ENCODE assay signal across 8 cellular contexts in genomic region chr9:113516840-113517577, GRCh38. TPM values are rescaled to one million over a fixed set of nuclear protein-coding genes. Genes with fewer than 3 reads are reported as not detected.
DNase-seq lines count a peak whose midpoint lies in the region; ATAC-seq and TF ChIP-seq lines count a peak whose summit lies in the region.

No MANE protein-coding gene starts in this region.

- TF ChIP-seq POLR2A in transverse colon (IDR thresholded peaks at IDR 0.05): no peak

- no peaks in the 10 kb centered on the region for H3K27me3 ChIP-seq in Loucy (ENCODE audit: insufficient read depth, low read length, poor library complexity, severe bottlenecking)
- H3K27me3 ChIP-seq in transverse colon: no peaks in the 10 kb centered on the region

- no peak overlapping the region; the same call in 1 of the 2 replicates for H2AFZ ChIP-seq in Loucy (ENCODE audit: low read length)

- intact Hi-C loops in transverse colon (cut with DNase I; ENCODE audit: low total_unique reads): no loop called here

- H3K4me1 ChIP-seq in Loucy (ENCODE audit: insufficient read depth, low read length, poor library complexity, severe bottlenecking) (peaks cover 64% of the 10 kb centered on the region), transverse colon (peaks cover 9 to 97% (median 48%) of the 10 kb centered on the region in 4 donors)

- no peaks in the 10 kb centered on the region for H3K36me3 ChIP-seq in Loucy (ENCODE audit: insufficient read depth, low read length)
- no peaks in the 10 kb centered on the region for H3K36me3 ChIP-seq in transverse colon

- DNase-seq in EH (ENCODE audit: low read depth): peak; percentile 66
- peak; percentile 40 for DNase-seq in activated T-cell treated with anti-CD3 and anti-CD28 coated beads for 1 hour (ENCODE audit: low read depth)
- peak; percentile 13 for DNase-seq in mucosa of gallbladder (ENCODE audit: low spot score)
- DNase-seq in transverse colon: peak; percentile 63
- DNase-seq in NCI-H1417 treated with DMSO at 0.1 percent for 48 hours (lab: John Stamatoyannopoulos, UW): no peak
- no peak for DNase-seq in medulla oblongata (ENCODE audit: extremely low spot score)

- no peaks in the 10 kb centered on the region for H4K20me1 ChIP-seq in Loucy (ENCODE audit: insufficient read depth, low read length, poor library complexity, severe bottlenecking)

- peak; percentile 93 for ATAC-seq in GM21528 (IDR thresholded peaks at IDR 0.05; ENCODE audit: low FRiP score, unreplicated experiment)

- in situ Hi-C loops in transverse colon (cut with MboI; ENCODE audit: low pct_ligation_motif_present in 1 of 4, low pct_unique_long_range_greater_than_20kb in 1 of 4, low sequenced_read_pairs in 3 of 4): no loop called here

- H3K9ac ChIP-seq in Loucy (ENCODE audit: low read depth, low read length, poor library complexity, severe bottlenecking): peak overlapping the region; percentile 73

- H3K4me2 ChIP-seq in Loucy (ENCODE audit: low read depth, low read length, poor library complexity, severe bottlenecking): peak overlapping the region; percentile 94

- H3K27ac ChIP-seq in transverse colon: peak overlapping the region; percentile 85 to 92 (median 86)

- H3K79me2 ChIP-seq in Loucy (ENCODE audit: insufficient read depth, low read length): peaks cover 28% of the 10 kb centered on the region; the same call in 1 of the 2 replicates

- 17 to 73% methylated on average over 1 to 8 of the region's 8 CpGs for WGBS in transverse colon (ENCODE audit: low coverage in 1 of 2), 2 donors

- H3K4me3 ChIP-seq in Loucy (ENCODE audit: low read length, poor library complexity, severe bottlenecking): peak overlapping the region; percentile 71
- H3K4me3 ChIP-seq in transverse colon: peak overlapping the region in 1 of 4 donors; percentile 14

- TF ChIP-seq CTCF in Loucy (conservative IDR thresholded peaks at IDR 0.05; ENCODE audit: low read length): no peak
- TF ChIP-seq CTCF in transverse colon (IDR thresholded peaks at IDR 0.05): no peak

- TF ChIP-seq EP300 in transverse colon (IDR thresholded peaks at IDR 0.05; ENCODE audit: low read depth): no peak

- no peaks in the 10 kb centered on the region; the same call in 1 of the 2 replicates for H3F3A ChIP-seq in Loucy (ENCODE audit: low read depth)

- H3K9me3 ChIP-seq in Loucy (ENCODE audit: insufficient read depth, low read depth, low read length) (no peaks in the 10 kb centered on the region), transverse colon (no peaks in the 10 kb centered on the region)

- no peaks in the 10 kb centered on the region for H3K9me2 ChIP-seq in Loucy (replicated peaks; ENCODE audit: low read depth, low read length)

RNA-seq across cellular contexts. Expression of gene RGS3, which starts 53.5 kb away (rescaled TPM):
- total RNA-seq in mucosa of gallbladder: 142 TPM
- total RNA-seq in transverse colon: 100 to 1,000 TPM in 1 of 4 donors, 10 to 100 TPM in 3; 62.7 to 150 (median 80.9) TPM

Comparison
In these comparisons a context has a peak if more than half of its experiments do, and no peak if none do; other contexts are left out.
1. DNase-seq: peak in EH (single experiment), activated T-cell treated with anti-CD3 and anti-CD28 coated beads for 1 hour (single experiment), mucosa of gallbladder (single experiment) and transverse colon (single experiment); none in NCI-H1417 treated with DMSO at 0.1 percent for 48 hours (single experiment) and medulla oblongata (single experiment).